Comparison of ENCODE assay signal across 27 cellular contexts in the genomic region with DNA sequence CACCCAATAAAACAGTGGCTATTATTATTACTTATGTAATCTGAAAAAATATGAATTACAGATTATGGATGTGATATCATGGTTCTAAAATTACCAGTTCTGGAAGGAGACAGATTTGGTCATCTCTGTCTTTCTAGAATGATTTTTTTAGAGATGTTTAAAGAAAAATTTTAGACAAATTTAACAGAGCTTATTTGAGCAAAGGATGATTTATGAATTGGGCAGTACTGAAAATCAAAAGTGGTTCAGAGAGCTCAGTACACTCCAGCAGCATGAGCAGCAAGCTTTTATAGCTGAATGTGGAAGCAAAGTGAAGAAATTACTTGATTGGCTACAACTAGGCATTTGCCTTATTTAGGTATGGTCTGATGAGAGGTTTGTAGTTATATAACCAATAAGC.
"Had no signal": no experiment of that assay in that cellular context is flagged by ENCODE, and none has a peak within 500 bp of the region (broad histone marks: within the 10 kb centered on the region; RNA-seq: fewer than 3 reads in every experiment).

No MANE protein-coding gene starts in this region.

- H3K27ac Mint-ChIP-seq: endodermal cell; naive thymus-derived CD4-positive, alpha-beta T cell; stimulated activated memory B cell treated with anti-CD40 and anti-IgM and Interleukin-4, amounts not matched to agents 10 μg/mL and 1 μg/mL and 100 μg/mL, for 72 hours had no signal

- H3K9me3 ChIP-seq: esophagus muscularis mucosa, gastroesophageal sphincter, heart left ventricle, left lung, ovary, psoas muscle, sigmoid colon, thoracic aorta, tibial nerve, upper lobe of right lung, uterus had no signal

- H3K4me3 Mint-ChIP-seq: endodermal cell; naive thymus-derived CD4-positive, alpha-beta T cell; stimulated activated memory B cell treated with anti-CD40 and anti-IgM and Interleukin-4, amounts not matched to agents 10 μg/mL and 1 μg/mL and 100 μg/mL, for 72 hours had no signal

- H3K4me1 ChIP-seq: foreskin keratinocyte, upper lobe of right lung, uterus had no signal

- H3K4me3 ChIP-seq: dorsolateral prefrontal cortex, esophagus muscularis mucosa, gastroesophageal sphincter, heart left ventricle, hepatocyte, left lung, ovary, psoas muscle, sigmoid colon, thoracic aorta, tibial nerve, upper lobe of right lung, uterus had no signal

- H3K9me3 Mint-ChIP-seq: endodermal cell; naive thymus-derived CD4-positive, alpha-beta T cell; stimulated activated memory B cell treated with anti-CD40 and anti-IgM and Interleukin-4, amounts not matched to agents 10 μg/mL and 1 μg/mL and 100 μg/mL, for 72 hours had no signal

- H3K27me3 Mint-ChIP-seq: naive thymus-derived CD4-positive, alpha-beta T cell; stimulated activated memory B cell treated with anti-CD40 and anti-IgM and Interleukin-4, amounts not matched to agents 10 μg/mL and 1 μg/mL and 100 μg/mL, for 72 hours had no signal

- H3K27ac ChIP-seq: dorsolateral prefrontal cortex, esophagus muscularis mucosa, foreskin keratinocyte, gastroesophageal sphincter, heart left ventricle, hepatocyte, left lung, ovary, psoas muscle, sigmoid colon, tibial nerve, upper lobe of right lung, uterus had no signal

- H3K36me3 ChIP-seq: ovary, thoracic aorta, uterus had no signal

- H3K27me3 ChIP-seq: dorsolateral prefrontal cortex, esophagus muscularis mucosa, foreskin keratinocyte, gastroesophageal sphincter, heart left ventricle, hepatocyte, left lung, ovary, sigmoid colon, tibial nerve, upper lobe of right lung, uterus had no signal

- ATAC-seq: foreskin keratinocyte; gastroesophageal sphincter; heart left ventricle; left cardiac atrium; left lung; naive thymus-derived CD4-positive, alpha-beta T cell; psoas muscle; right cardiac atrium; stimulated activated memory B cell treated with anti-CD40 and anti-IgM and Interleukin-4, amounts not matched to agents 10 μg/mL and 1 μg/mL and 100 μg/mL, for 72 hours; stimulated activated naive CD8-positive, alpha-beta T cell treated with anti-CD3 and anti-CD28 coated beads, Interleukin-15, Interleukin-2, amounts not matched to agents 100 U/mL and 50 U/mL, for 24 hours; upper lobe of right lung had no signal

- DNase-seq: dorsolateral prefrontal cortex; effector CD4-positive, alpha-beta T cell; endodermal cell; foreskin keratinocyte; heart left ventricle; left cardiac atrium; left lung; mesendoderm; midbrain; naive thymus-derived CD4-positive, alpha-beta T cell; occipital lobe; ovary; posterior cingulate gyrus; psoas muscle; right cardiac atrium; sigmoid colon; stimulated activated CD4-positive, alpha-beta T cell treated with anti-CD3 and anti-CD28 coated beads, Interleukin-2, amount 100 ng/mL, for 24 hours; stimulated activated CD4-positive, alpha-beta T cell treated with anti-CD3 and anti-CD28 coated beads, Interleukin-4, amount 100 ng/mL, for 4 hours; stimulated activated naive CD8-positive, alpha-beta T cell treated with anti-CD3 and anti-CD28 coated beads, Interleukin-15, Interleukin-2, amounts not matched to agents 100 U/mL and 50 U/mL, for 24 hours; upper lobe of right lung; uterus had no signal
